Comparison of ENCODE assay signal across 17 cellular contexts in the genomic region with DNA sequence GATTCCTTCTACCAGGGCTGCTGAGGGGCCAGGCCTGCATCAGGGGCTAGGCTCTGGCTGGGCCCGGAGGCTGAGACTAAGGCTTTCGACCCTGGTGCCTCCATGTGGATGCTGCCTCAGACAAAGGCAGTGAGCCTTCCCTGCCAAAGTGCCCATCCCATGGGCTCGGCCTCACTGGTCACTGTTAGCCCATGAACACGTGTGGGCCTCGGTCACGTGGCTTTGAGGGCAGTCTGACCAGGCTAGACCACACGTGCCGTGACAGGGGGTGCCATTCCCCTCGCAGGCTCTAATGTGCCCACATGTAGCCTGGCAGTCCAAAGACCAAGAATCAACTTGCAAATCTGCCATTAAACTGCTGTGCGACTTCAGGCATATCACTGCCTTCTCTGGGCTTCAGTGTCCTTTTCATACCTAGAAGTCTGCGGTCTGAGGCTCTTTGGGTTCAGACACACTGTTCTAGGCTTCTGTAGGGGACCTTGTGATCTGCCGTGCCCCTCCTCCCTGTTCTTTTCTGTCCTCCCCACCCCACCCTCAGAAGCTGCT. TPM values are rescaled to one million over a fixed set of nuclear protein-coding genes. Genes with fewer than 3 reads are reported as not detected.
DNase-seq lines count a peak whose midpoint lies in the region; ATAC-seq, FAIRE-seq and TF ChIP-seq lines count a peak whose summit lies in the region.
"Had no signal": no experiment of that assay in that cellular context is flagged by ENCODE, and none has a peak within 500 bp of the region (broad histone marks: within the 10 kb centered on the region; RNA-seq: fewer than 3 reads in every experiment).

No MANE protein-coding gene starts in this region.

- H2BK120ac ChIP-seq in H1 (replicated peaks; ENCODE audit: low read depth, low read length), result no peak overlapping the region

- no peak for TF ChIP-seq RAD21 in H1 (IDR thresholded peaks at IDR 0.05 in 1 of 2, conservative IDR thresholded peaks at IDR 0.05 in 1 of 2; ENCODE audit: low read depth in 2 of 2, low read length in 2 of 2)

- no peaks in the 10 kb centered on the region for H3K9me3 ChIP-seq in BLaER1
- no peaks in the 10 kb centered on the region for H3K9me3 ChIP-seq in H1 (ENCODE audit: insufficient read depth in 2 of 2, low read depth in 1 of 2, low read length in 1 of 2)
- no peaks in the 10 kb centered on the region for H3K9me3 ChIP-seq in lower lobe of right lung
- H3K9me3 ChIP-seq: BE2C had no signal

- no peak overlapping the region for H2BK20ac ChIP-seq in H1 (ENCODE audit: low read length)

- H3K4me1 ChIP-seq in BLaER1 (peaks cover 51% of the 10 kb centered on the region), H1 (replicated peaks in 1 of 4; ENCODE audit: control insufficient read depth in 3 of 4, insufficient read depth in 4 of 4, low read length in 3 of 4) (peaks cover 0 to 4% (median 0%) of the 10 kb centered on the region in 4 experiments; a peak in 3 of 7 replicates), lower lobe of right lung (no peaks in the 10 kb centered on the region)
- H3K4me1 ChIP-seq: BE2C had no signal

- H4K5ac ChIP-seq in H1 (ENCODE audit: insufficient read length, low read depth, low read length), result no peak overlapping the region

- no peak overlapping the region for H2BK5ac ChIP-seq in H1 (ENCODE audit: low read depth, low read length)

- TF ChIP-seq CTCF in RWPE1 (conservative IDR thresholded peaks at IDR 0.05; ENCODE audit: low read depth), result no peak
- no peak for TF ChIP-seq CTCF in H1 (IDR thresholded peaks at IDR 0.05; ENCODE audit: control extremely low read depth in 1 of 3, insufficient read depth in 1 of 3, low read depth in 1 of 3, low read length in 3 of 3)
- no peak for TF ChIP-seq CTCF in lower lobe of right lung (IDR thresholded peaks at IDR 0.05)

- H3K27me3 ChIP-seq in BLaER1 (no peaks in the 10 kb centered on the region), H1 (replicated peaks in 1 of 4; ENCODE audit: control insufficient read depth in 3 of 4, extremely low read depth in 1 of 4, insufficient read depth in 3 of 4, low read length in 3 of 4) (no peaks in the 10 kb centered on the region), lower lobe of right lung (ENCODE audit: low read depth) (no peaks in the 10 kb centered on the region)
- H3K27me3 ChIP-seq: BE2C had no signal

- no peak for TF ChIP-seq EP300 in H1 (IDR thresholded peaks at IDR 0.05; ENCODE audit: borderline replicate concordance in 1 of 2, low read depth in 2 of 2, low read length in 2 of 2)

- peaks cover 2% of the 10 kb centered on the region; the same call in 1 of the 2 replicates for H3K23me2 ChIP-seq in H1 (ENCODE audit: low read depth, low read length)

- POLR2A ChIA-PET in RWPE1 (lab: Yijun Ruan, JAX; ENCODE audit: low non-redundant PET), result no interaction called here
- POLR2A ChIA-PET in H1 (lab: Charles Lee; ENCODE audit: partially characterized antibody), result interaction anchor here (1.1 to 1.7 kb wide), 3 partner anchors 8 to 23 kb away, joined by 3 to 6 read pairs (median 3); no protein-coding TSS in a partner anchor

- H3K79me2 ChIP-seq in H1 (ENCODE audit: control insufficient read depth in 1 of 2, insufficient read depth in 2 of 2, low read length in 2 of 2), result no peaks in the 10 kb centered on the region

- H2AFZ ChIP-seq in H1 (ENCODE audit: low read length), result no peak overlapping the region
- H2AFZ ChIP-seq: GM23338 had no signal

- no peaks in the 10 kb centered on the region for H3K36me3 ChIP-seq in BLaER1
- peaks cover 5 to 21% (median 14%) of the 10 kb centered on the region in 4 experiments; a peak in 4 of 8 replicates for H3K36me3 ChIP-seq in H1 (ENCODE audit: control insufficient read depth in 2 of 4, insufficient read depth in 4 of 4, low read length in 3 of 4)
- peaks cover 27% of the 10 kb centered on the region for H3K36me3 ChIP-seq in lower lobe of right lung

- no peak overlapping the region for H3K23ac ChIP-seq in H1 (ENCODE audit: insufficient read length)

- H3K14ac ChIP-seq in H1 (ENCODE audit: insufficient read length), result no peak overlapping the region

- ATAC-seq in lower lobe of right lung, result no peak
- ATAC-seq in GM18909 (IDR thresholded peaks at IDR 0.05; ENCODE audit: poor library complexity, unreplicated experiment), result no peak
- ATAC-seq in GM21381 (IDR thresholded peaks at IDR 0.05; ENCODE audit: unreplicated experiment), result no peak
- ATAC-seq: CD8-positive, alpha-beta T cell; GM23338 had no signal

- WGBS in H1 (ENCODE audit: extremely low coverage in 1 of 2, insufficient coverage in 1 of 2, insufficient read length in 1 of 2, insufficient replicate concordance in 2 of 2, low coverage in 1 of 2, low lambda C conversion rate in 2 of 2, missing lambda C conversion rate in 1 of 2), 2 experiments, result 87% methylated on average over 12 of the region's 12 CpGs; no CpG with 5 or more reads in 1 of the 2 experiments

- no peak overlapping the region for H4K8ac ChIP-seq in H1 (ENCODE audit: extremely low read depth, insufficient read depth, low read length)

- peak overlapping the region; percentile 33; the same call in 1 of the 2 replicates for H3K27ac ChIP-seq in BLaER1
- H3K27ac ChIP-seq in RWPE1, result peak overlapping the region; percentile 82
- no peak overlapping the region for H3K27ac ChIP-seq in H1 (ENCODE audit: low read depth, low read length)
- H3K27ac ChIP-seq in lower lobe of right lung, result no peak overlapping the region

- H3K4me3 ChIP-seq in BLaER1 (no peak overlapping the region), H1 (ENCODE audit: extremely low read depth in 1 of 4, insufficient read depth in 2 of 4, low read depth in 3 of 4, low read length in 4 of 4) (no peak overlapping the region), lower lobe of right lung (no peak overlapping the region)
- H3K4me3 ChIP-seq: GM23338 had no signal

- 0 out of 2 replicates have a peak overlapping the region, but pooled peaks have one; percentile 24 for H2AK5ac ChIP-seq in H1 (ENCODE audit: low read depth, low read length)

- FAIRE-seq in H1 (lab: Jason Lieb, UNC), result no peak
- FAIRE-seq: A204.1, D721Med had no signal

- no peak overlapping the region for H2BK15ac ChIP-seq in H1 (ENCODE audit: low read length)

- H3K4me2 ChIP-seq in BLaER1 (no peak overlapping the region), H1 (ENCODE audit: insufficient read depth in 1 of 2, low read depth in 2 of 2, low read length in 2 of 2) (no peak overlapping the region)
- H3K4me2 ChIP-seq: GM23338 had no signal

- no peak overlapping the region for H3K4ac ChIP-seq in H1 (replicated peaks; ENCODE audit: insufficient read length, low read depth, low read length)

- no peak overlapping the region; the same call in 1 of the 2 replicates for H3K18ac ChIP-seq in H1 (ENCODE audit: extremely low read depth, low read length)

- no peaks in the 10 kb centered on the region for H3K79me1 ChIP-seq in H1 (ENCODE audit: low read depth, low read length)

- intact Hi-C loops in lower lobe of right lung (cut with DNase I), result no loop called here

- H4K91ac ChIP-seq in H1 (replicated peaks; ENCODE audit: insufficient read length, low read length), result peak overlapping the region; percentile 80

- DNase-seq in RWPE1 (ENCODE audit: low spot score), result no peak
- DNase-seq in H1 (ENCODE audit: low read depth in 1 of 2, low spot score in 2 of 2), result no peak
- DNase-seq in lower lobe of right lung, result peak; percentile 29
- DNase-seq in AML-193 (lab: John Stamatoyannopoulos, UW), result no peak
- DNase-seq: BE2C; CD8-positive, alpha-beta T cell; COR-L47; DND-41; GDM1; H9; IMR-90 had no signal

- no peak overlapping the region for H2BK12ac ChIP-seq in H1 (ENCODE audit: low read depth, low read length)

- no peak overlapping the region for H3K9ac ChIP-seq in BLaER1
- H3K9ac ChIP-seq in H1 (replicated peaks in 1 of 4; ENCODE audit: extremely low read depth in 1 of 4, low read depth in 3 of 4, low read length in 3 of 4), result no peak overlapping the region

- H3K56ac ChIP-seq in H1 (replicated peaks; ENCODE audit: insufficient read length, low read depth, low read length), result no peak overlapping the region

- H4K20me1 ChIP-seq in BLaER1 (no peaks in the 10 kb centered on the region), H1 (replicated peaks in 1 of 2; ENCODE audit: control insufficient read depth in 1 of 2, insufficient read depth in 2 of 2, low read length in 2 of 2) (peaks cover 2 to 3% of the 10 kb centered on the region in 2 experiments)

- CTCF ChIA-PET in RWPE1 (lab: Yijun Ruan, JAX), result interaction anchor here (0.5 to 0.7 kb wide), 2 partner anchors 285 to 398 kb away, joined by 3 to 4 read pairs; no protein-coding TSS in a partner anchor
- CTCF ChIA-PET in H1 (lab: Charles Lee; ENCODE audit: partially characterized antibody), result interaction anchor here (0.8 to 4.4 kb wide), 7 partner anchors 8 to 399 kb away, joined by 3 to 35 read pairs (median 4); no protein-coding TSS in a partner anchor

- no peak for TF ChIP-seq POLR2A in H1 (IDR thresholded peaks at IDR 0.05; ENCODE audit: control extremely low read depth in 1 of 2, low read depth in 2 of 2, low read length in 2 of 2)

TF ChIP-seq in H1, 55 proteins besides CTCF, POLR2A, EP300 and RAD21 (continues in another document):
- no peak for TF ChIP-seq RXRA (IDR thresholded peaks at IDR 0.05; ENCODE audit: insufficient read depth, low read depth, low read length)
- TF ChIP-seq KDM5A (IDR thresholded peaks at IDR 0.05; ENCODE audit: low read length), result no peak
- TF ChIP-seq SUZ12 (IDR thresholded peaks at IDR 0.05; ENCODE audit: low read length), result no peak
- TF ChIP-seq SP2 (IDR thresholded peaks at IDR 0.05; ENCODE audit: low read length), result no peak
- TF ChIP-seq ZNF274 (IDR thresholded peaks at IDR 0.05; ENCODE audit: borderline replicate concordance, extremely low read depth, low read length), result no peak
- no peak for TF ChIP-seq CEBPB (IDR thresholded peaks at IDR 0.05; ENCODE audit: low read depth, low read length)
- TF ChIP-seq EGR1 (IDR thresholded peaks at IDR 0.05; ENCODE audit: borderline replicate concordance, low read depth, low read length), result no peak
- TF ChIP-seq TAF1 (IDR thresholded peaks at IDR 0.05; ENCODE audit: low read depth, low read length), result no peak
- TF ChIP-seq, protein P1, sequence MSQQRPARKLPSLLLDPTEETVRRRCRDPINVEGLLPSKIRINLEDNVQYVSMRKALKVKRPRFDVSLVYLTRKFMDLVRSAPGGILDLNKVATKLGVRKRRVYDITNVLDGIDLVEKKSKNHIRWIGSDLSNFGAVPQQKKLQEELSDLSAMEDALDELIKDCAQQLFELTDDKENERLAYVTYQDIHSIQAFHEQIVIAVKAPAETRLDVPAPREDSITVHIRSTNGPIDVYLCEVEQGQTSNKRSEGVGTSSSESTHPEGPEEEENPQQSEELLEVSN (IDR thresholded peaks at IDR 0.05), result no peak

RNA-seq across cellular contexts. Expression of a gene that starts 17.6 kb away (rescaled TPM):
- total RNA-seq in H1 (2021; fragmentation: NEBNext Ultra II Directional; extraction: Animal tissue kit (Norgen Biotek cat#: 25700)), result 14.0 and 15.2 TPM in 2 replicates
- polyA plus RNA-seq in H1 (2011; rRNA removed), result 24.6 and 33.8 TPM in 2 replicates
- polyA plus RNA-seq in H1 (2011; cell fraction: cytosol; rRNA removed), result 11.4 TPM
- polyA plus RNA-seq in H1 (2011; cell fraction: nucleus; rRNA removed), result 17.8 TPM
- polyA plus RNA-seq in H1 (2012, experiment 1 of 2), result 14.5 to 19.4 TPM (median 17.5 TPM) in 4 replicates
- polyA plus RNA-seq in H1 (2012, experiment 2 of 2), result 19.9 TPM
- 19.7 TPM for polyA plus RNA-seq in H1 (2013, experiment 1 of 2)
- 22.1 TPM for polyA plus RNA-seq in H1 (2013, experiment 2 of 2)
- 18.6 and 20.6 TPM in 2 replicates for polyA minus RNA-seq in H1 (2011; rRNA and poly(A)+ RNA removed)
- polyA minus RNA-seq in H1 (2011; cell fraction: cytosol; rRNA and poly(A)+ RNA removed), result 9.4 TPM
- 15.2 TPM for polyA minus RNA-seq in H1 (2011; cell fraction: nucleus; rRNA and poly(A)+ RNA removed)
- total RNA-seq in lower lobe of right lung, result 13.2 TPM

Comparison
In these comparisons a context has a peak if more than half of its experiments do, and no peak if none do; other contexts are left out.
1. H3K27ac ChIP-seq: peak in BLaER1 (single experiment) and RWPE1 (single experiment); none in H1 (single experiment) and lower lobe of right lung (single experiment).